In genomic region chrX:298993-299392, GRCh38 we compare ENCODE assay signal across 2 cellular contexts.
TF ChIP-seq lines count a peak whose summit lies in the region.

No MANE protein-coding gene starts in this region.

TF ChIP-seq in K562, 482 proteins besides CTCF, POLR2A, EP300 and RAD21:
- TF ChIP-seq POLR2G (IDR thresholded peaks at IDR 0.05; ENCODE audit: low read depth, low read length) = peak; percentile 66
- TF ChIP-seq, protein P1, sequence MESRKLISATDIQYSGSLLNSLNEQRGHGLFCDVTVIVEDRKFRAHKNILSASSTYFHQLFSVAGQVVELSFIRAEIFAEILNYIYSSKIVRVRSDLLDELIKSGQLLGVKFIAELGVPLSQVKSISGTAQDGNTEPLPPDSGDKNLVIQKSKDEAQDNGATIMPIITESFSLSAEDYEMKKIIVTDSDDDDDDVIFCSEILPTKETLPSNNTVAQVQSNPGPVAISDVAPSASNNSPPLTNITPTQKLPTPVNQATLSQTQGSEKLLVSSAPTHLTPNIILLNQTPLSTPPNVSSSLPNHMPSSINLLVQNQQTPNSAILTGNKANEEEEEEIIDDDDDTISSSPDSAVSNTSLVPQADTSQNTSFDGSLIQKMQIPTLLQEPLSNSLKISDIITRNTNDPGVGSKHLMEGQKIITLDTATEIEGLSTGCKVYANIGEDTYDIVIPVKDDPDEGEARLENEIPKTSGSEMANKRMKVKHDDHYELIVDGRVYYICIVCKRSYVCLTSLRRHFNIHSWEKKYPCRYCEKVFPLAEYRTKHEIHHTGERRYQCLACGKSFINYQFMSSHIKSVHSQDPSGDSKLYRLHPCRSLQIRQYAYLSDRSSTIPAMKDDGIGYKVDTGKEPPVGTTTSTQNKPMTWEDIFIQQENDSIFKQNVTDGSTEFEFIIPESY (CRISPR knock-in tag; IDR thresholded peaks at IDR 0.05) = no peak
- TF ChIP-seq, protein P2, sequence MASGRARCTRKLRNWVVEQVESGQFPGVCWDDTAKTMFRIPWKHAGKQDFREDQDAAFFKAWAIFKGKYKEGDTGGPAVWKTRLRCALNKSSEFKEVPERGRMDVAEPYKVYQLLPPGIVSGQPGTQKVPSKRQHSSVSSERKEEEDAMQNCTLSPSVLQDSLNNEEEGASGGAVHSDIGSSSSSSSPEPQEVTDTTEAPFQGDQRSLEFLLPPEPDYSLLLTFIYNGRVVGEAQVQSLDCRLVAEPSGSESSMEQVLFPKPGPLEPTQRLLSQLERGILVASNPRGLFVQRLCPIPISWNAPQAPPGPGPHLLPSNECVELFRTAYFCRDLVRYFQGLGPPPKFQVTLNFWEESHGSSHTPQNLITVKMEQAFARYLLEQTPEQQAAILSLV (tag; IDR thresholded peaks at IDR 0.05) = no peak

TF ChIP-seq in HepG2, 621 proteins besides CTCF, POLR2A, EP300 and RAD21:
- no peak for TF ChIP-seq XBP1 (CRISPR knock-in tag; IDR thresholded peaks at IDR 0.05)
- peak; percentile 75 for TF ChIP-seq AGO1 (IDR thresholded peaks at IDR 0.05; ENCODE audit: low read depth, low read length, poor library complexity, severe bottlenecking)
- TF ChIP-seq, protein P2 (CRISPR knock-in tag; IDR thresholded peaks at IDR 0.05; ENCODE audit: borderline replicate concordance) = no peak
- TF ChIP-seq RBFOX2 (IDR thresholded peaks at IDR 0.05; ENCODE audit: low read depth, low read length) = peak; percentile 86
- TF ChIP-seq, protein P3, sequence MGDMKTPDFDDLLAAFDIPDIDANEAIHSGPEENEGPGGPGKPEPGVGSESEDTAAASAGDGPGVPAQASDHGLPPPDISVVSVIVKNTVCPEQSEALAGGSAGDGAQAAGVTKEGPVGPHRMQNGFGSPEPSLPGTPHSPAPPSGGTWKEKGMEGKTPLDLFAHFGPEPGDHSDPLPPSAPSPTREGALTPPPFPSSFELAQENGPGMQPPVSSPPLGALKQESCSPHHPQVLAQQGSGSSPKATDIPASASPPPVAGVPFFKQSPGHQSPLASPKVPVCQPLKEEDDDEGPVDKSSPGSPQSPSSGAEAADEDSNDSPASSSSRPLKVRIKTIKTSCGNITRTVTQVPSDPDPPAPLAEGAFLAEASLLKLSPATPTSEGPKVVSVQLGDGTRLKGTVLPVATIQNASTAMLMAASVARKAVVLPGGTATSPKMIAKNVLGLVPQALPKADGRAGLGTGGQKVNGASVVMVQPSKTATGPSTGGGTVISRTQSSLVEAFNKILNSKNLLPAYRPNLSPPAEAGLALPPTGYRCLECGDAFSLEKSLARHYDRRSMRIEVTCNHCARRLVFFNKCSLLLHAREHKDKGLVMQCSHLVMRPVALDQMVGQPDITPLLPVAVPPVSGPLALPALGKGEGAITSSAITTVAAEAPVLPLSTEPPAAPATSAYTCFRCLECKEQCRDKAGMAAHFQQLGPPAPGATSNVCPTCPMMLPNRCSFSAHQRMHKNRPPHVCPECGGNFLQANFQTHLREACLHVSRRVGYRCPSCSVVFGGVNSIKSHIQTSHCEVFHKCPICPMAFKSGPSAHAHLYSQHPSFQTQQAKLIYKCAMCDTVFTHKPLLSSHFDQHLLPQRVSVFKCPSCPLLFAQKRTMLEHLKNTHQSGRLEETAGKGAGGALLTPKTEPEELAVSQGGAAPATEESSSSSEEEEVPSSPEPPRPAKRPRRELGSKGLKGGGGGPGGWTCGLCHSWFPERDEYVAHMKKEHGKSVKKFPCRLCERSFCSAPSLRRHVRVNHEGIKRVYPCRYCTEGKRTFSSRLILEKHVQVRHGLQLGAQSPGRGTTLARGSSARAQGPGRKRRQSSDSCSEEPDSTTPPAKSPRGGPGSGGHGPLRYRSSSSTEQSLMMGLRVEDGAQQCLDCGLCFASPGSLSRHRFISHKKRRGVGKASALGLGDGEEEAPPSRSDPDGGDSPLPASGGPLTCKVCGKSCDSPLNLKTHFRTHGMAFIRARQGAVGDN (CRISPR knock-in tag; IDR thresholded peaks at IDR 0.05) = peak; percentile 38; the same call in 1 of the 2 replicates
- TF ChIP-seq RBM22 (optimal IDR thresholded peaks at IDR 0.05; ENCODE audit: low read length) = peak; percentile 90
- TF ChIP-seq, protein P1 (CRISPR knock-in tag; IDR thresholded peaks at IDR 0.05) = no peak
- peak; percentile 97 for TF ChIP-seq AGO2 (optimal IDR thresholded peaks at IDR 0.05; ENCODE audit: low read depth, low read length)
- TF ChIP-seq POLR2G (IDR thresholded peaks at IDR 0.05; ENCODE audit: low read depth, low read length) = peak; percentile 61; the same call in 1 of the 2 replicates
- 0 out of 2 replicates have a peak, but pooled peaks have one; percentile 50 for TF ChIP-seq ZBTB38 (CRISPR knock-in tag; IDR thresholded peaks at IDR 0.05)
- TF ChIP-seq ZNF768 (CRISPR knock-in tag; IDR thresholded peaks at IDR 0.05) = peak; percentile 10; the same call in 1 of the 2 replicates
